ENCODE assay signal across 1 cellular context in genomic region chr9:89508951-89509607, GRCh38.
TF ChIP-seq lines count a peak whose summit lies in the region.

No MANE protein-coding gene starts in this region.

TF ChIP-seq in GM12878, 131 proteins besides CTCF, POLR2A, EP300 and RAD21:
- TF ChIP-seq RB1 (IDR thresholded peaks at IDR 0.05; ENCODE audit: borderline replicate concordance) (no peak), ETV6 (conservative IDR thresholded peaks at IDR 0.05 in 1 of 2, IDR thresholded peaks at IDR 0.05 in 1 of 2; ENCODE audit: borderline replicate concordance in 1 of 2, low read depth in 1 of 2) (no peak), ELK1 (IDR thresholded peaks at IDR 0.05; ENCODE audit: low read depth, low read length) (no peak), SUZ12 (IDR thresholded peaks at IDR 0.05; ENCODE audit: unreplicated experiment) (no peak), NRF1 (conservative IDR thresholded peaks at IDR 0.05; ENCODE audit: low read depth, low read length) (no peak), SUPT20H (IDR thresholded peaks at IDR 0.05; ENCODE audit: borderline replicate concordance, control insufficient read depth, low read depth, low read length) (no peak), CHD1 (IDR thresholded peaks at IDR 0.05; ENCODE audit: low read depth, low read length) (no peak), IKZF2 (IDR thresholded peaks at IDR 0.05) (no peak), HDAC2 (IDR thresholded peaks at IDR 0.05) (no peak), PKNOX1 (IDR thresholded peaks at IDR 0.05) (no peak), ZNF217 (IDR thresholded peaks at IDR 0.05) (no peak), E2F8 (IDR thresholded peaks at IDR 0.05; ENCODE audit: low read depth, partially characterized antibody) (no peak), MXI1 (IDR thresholded peaks at IDR 0.05; ENCODE audit: low read depth, low read length) (no peak), CUX1 (IDR thresholded peaks at IDR 0.05; ENCODE audit: insufficient replicate concordance, low read depth, low read length) (no peak), PML (IDR thresholded peaks at IDR 0.05; ENCODE audit: low read length) (no peak), GABPA (IDR thresholded peaks at IDR 0.05; ENCODE audit: low read depth) (no peak), ZBTB40 (IDR thresholded peaks at IDR 0.05; ENCODE audit: borderline replicate concordance) (no peak)
- TF ChIP-seq, protein P1, sequence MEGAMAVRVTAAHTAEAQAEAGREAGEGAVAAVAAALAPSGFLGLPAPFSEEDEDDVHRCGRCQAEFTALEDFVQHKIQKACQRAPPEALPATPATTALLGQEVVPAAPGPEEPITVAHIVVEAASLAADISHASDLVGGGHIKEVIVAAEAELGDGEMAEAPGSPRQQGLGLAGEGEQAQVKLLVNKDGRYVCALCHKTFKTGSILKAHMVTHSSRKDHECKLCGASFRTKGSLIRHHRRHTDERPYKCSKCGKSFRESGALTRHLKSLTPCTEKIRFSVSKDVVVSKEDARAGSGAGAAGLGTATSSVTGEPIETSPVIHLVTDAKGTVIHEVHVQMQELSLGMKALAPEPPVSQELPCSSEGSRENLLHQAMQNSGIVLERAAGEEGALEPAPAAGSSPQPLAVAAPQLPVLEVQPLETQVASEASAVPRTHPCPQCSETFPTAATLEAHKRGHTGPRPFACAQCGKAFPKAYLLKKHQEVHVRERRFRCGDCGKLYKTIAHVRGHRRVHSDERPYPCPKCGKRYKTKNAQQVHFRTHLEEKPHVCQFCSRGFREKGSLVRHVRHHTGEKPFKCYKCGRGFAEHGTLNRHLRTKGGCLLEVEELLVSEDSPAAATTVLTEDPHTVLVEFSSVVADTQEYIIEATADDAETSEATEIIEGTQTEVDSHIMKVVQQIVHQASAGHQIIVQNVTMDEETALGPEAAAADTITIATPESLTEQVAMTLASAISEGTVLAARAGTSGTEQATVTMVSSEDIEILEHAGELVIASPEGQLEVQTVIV (IDR thresholded peaks at IDR 0.05; ENCODE audit: borderline replicate concordance, partially characterized antibody): no peak
